8 cellular contexts compared by ENCODE assay signal in the genomic region with DNA sequence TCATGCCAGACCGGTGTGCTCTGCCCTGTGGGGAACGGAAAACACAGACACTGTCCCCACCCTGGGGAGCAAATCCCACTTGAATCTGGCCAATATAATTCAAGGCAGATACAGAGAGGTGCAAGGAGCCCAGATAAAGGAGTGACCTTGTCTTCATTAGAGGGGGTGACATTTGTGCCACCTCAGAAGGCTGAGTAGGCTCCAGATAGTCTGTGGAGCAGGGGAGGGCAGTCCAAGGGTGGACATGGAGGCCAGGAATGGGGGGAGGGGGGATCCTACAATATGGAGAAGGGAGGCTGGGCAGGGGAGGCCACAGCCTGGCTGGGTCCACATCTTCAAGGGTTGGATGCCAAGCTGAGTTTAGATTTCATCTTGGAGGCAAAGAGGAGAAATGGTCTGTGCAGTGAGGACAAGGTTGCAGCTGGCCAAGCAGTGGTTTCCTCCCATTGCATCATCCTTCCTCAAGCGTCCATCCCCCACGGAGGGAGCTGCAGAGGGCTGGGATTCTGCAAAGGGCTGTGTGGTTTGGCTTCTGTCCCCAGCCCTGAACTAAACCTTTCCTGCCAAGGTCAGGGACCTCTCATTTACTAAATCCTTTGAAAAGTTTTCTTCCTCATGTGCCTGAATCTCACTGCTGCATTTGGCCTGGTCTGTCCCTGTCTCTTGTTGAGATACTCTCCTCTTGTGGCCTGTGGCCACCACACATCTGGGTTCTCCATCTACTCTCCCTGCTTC.
DNase-seq lines count a peak whose midpoint lies in the region; ATAC-seq and TF ChIP-seq lines count a peak whose summit lies in the region.

No MANE protein-coding gene starts in this region.

- WGBS in ovary, 3 donors: 31 to 41% (median 35%) methylated on average over 4 of the region's 4 CpGs

- H3K36me3 ChIP-seq in ovary: no peaks in the 10 kb centered on the region

- no peaks in the 10 kb centered on the region for H3K27me3 ChIP-seq in ovary

- H3K4me3 ChIP-seq in ovary: no peak overlapping the region

- ATAC-seq in esophagus mucosa: peak; percentile 52

- no peak for TF ChIP-seq CTCF in ovary (IDR thresholded peaks at IDR 0.05)

- DNase-seq in DMS53 (lab: John Stamatoyannopoulos, UW): peak; percentile 66
- peak; percentile 74 for DNase-seq in NOMO-1 treated with dmso at 0.1 percent for 144 hours (lab: John Stamatoyannopoulos, UW; ENCODE audit: unreplicated experiment)
- DNase-seq in ovary: peak; percentile 58 to 79 (median 76)
- DNase-seq in NCI-H82 (lab: John Stamatoyannopoulos, UW): no peak
- no peak for DNase-seq in NCI-H446 (lab: John Stamatoyannopoulos, UW)
- DNase-seq in HuH-7 (ENCODE audit: low spot score): no peak
- no peak for DNase-seq in NCI-H526 treated with DMSO at 0.1 percent for 48 hours (lab: John Stamatoyannopoulos, UW)

- H3K4me1 ChIP-seq in ovary (ENCODE audit: insufficient read depth): peaks cover 7% of the 10 kb centered on the region

- TF ChIP-seq EP300 in ovary (IDR thresholded peaks at IDR 0.05): no peak

- peak; percentile 20 for TF ChIP-seq POLR2A in ovary (IDR thresholded peaks at IDR 0.05)

- intact Hi-C loops in ovary (cut with DNase I): loop anchor here in 2 of 4 donors (10.0 kb wide), 2 partner anchors 67 to 107 kb away; no protein-coding TSS in a partner anchor

- no peaks in the 10 kb centered on the region for H3K9me3 ChIP-seq in ovary

- H3K27ac ChIP-seq in ovary: peak overlapping the region; percentile 44 to 46

Comparison
In these comparisons a context has a peak if more than half of its experiments do, and no peak if none do; other contexts are left out.
1. DNase-seq: peak in DMS53 (single experiment), NOMO-1 treated with dmso at 0.1 percent for 144 hours (single experiment) and ovary (5 of 5); none in NCI-H82 (single experiment), NCI-H446 (0 of 2), HuH-7 (single experiment) and NCI-H526 treated with DMSO at 0.1 percent for 48 hours (single experiment).